ENCODE assay signal across 1 cellular context in the genomic region with DNA sequence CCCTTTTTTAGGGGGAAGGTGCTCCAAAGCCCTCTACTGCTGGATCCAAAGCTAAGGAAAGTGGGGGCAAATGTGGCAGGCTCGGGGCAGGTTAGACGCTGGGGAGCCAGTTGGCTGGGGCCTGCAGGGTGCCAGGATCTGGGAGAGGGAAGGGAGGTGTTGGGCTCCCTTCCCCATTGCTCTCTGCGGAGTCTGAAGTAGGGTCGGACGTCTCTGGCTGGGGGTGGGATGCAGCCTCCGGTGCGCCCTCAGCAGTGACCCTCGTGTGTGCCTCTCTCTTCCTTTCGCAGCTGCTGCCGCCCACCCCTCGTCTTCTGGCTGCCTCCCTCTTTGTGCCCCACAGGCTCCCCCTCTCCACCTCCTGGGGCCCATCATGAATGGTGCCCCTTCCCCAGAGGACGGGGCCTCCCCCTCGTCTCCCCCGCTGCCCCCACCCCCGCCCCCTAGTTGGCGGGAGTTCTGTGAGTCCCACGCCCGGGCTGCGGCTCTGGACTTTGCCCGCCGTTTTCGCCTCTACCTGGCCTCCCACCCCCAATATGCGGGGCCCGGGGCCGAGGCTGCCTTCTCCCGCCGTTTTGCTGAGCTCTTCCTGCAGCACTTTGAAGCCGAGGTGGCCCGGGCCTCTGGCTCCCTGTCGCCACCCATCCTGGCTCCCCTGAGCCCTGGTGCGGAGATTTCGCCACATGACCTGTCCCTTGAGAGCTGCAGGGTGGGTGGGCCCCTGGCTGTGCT.
TF ChIP-seq lines count a peak whose summit lies in the region.

No MANE protein-coding gene starts in this region.

TF ChIP-seq in GM12878, 131 proteins besides CTCF, POLR2A, EP300 and RAD21:
- TF ChIP-seq SREBF1 (IDR thresholded peaks at IDR 0.05; ENCODE audit: low read length) (no peak), ZNF24 (IDR thresholded peaks at IDR 0.05) (no peak), SMAD5 (IDR thresholded peaks at IDR 0.05; ENCODE audit: low read depth) (no peak), MYC (IDR thresholded peaks at IDR 0.05; ENCODE audit: insufficient read depth, insufficient read length, insufficient replicate concordance, low read length, severe bottlenecking) (no peak), ZNF687 (IDR thresholded peaks at IDR 0.05) (no peak), KDM1A (IDR thresholded peaks at IDR 0.05; ENCODE audit: borderline replicate concordance) (no peak), ESRRA (IDR thresholded peaks at IDR 0.05; ENCODE audit: low read length) (no peak), BCL11A (IDR thresholded peaks at IDR 0.05; ENCODE audit: low read depth, low read length) (no peak), HDAC2 (IDR thresholded peaks at IDR 0.05) (no peak), SUZ12 (IDR thresholded peaks at IDR 0.05; ENCODE audit: unreplicated experiment) (no peak), USF1 (IDR thresholded peaks at IDR 0.05; ENCODE audit: borderline replicate concordance, extremely low read length, insufficient read depth, low read depth, low read length) (no peak), YY1 (IDR thresholded peaks at IDR 0.05; ENCODE audit: low read depth, low read length) (no peak), CUX1 (IDR thresholded peaks at IDR 0.05; ENCODE audit: insufficient replicate concordance, low read depth, low read length) (no peak), TCF7 (IDR thresholded peaks at IDR 0.05; ENCODE audit: borderline replicate concordance) (no peak), IKZF2 (IDR thresholded peaks at IDR 0.05) (no peak)
- TF ChIP-seq, protein P1, sequence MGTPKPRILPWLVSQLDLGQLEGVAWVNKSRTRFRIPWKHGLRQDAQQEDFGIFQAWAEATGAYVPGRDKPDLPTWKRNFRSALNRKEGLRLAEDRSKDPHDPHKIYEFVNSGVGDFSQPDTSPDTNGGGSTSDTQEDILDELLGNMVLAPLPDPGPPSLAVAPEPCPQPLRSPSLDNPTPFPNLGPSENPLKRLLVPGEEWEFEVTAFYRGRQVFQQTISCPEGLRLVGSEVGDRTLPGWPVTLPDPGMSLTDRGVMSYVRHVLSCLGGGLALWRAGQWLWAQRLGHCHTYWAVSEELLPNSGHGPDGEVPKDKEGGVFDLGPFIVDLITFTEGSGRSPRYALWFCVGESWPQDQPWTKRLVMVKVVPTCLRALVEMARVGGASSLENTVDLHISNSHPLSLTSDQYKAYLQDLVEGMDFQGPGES (IDR thresholded peaks at IDR 0.05), result no peak
- TF ChIP-seq, protein P2, sequence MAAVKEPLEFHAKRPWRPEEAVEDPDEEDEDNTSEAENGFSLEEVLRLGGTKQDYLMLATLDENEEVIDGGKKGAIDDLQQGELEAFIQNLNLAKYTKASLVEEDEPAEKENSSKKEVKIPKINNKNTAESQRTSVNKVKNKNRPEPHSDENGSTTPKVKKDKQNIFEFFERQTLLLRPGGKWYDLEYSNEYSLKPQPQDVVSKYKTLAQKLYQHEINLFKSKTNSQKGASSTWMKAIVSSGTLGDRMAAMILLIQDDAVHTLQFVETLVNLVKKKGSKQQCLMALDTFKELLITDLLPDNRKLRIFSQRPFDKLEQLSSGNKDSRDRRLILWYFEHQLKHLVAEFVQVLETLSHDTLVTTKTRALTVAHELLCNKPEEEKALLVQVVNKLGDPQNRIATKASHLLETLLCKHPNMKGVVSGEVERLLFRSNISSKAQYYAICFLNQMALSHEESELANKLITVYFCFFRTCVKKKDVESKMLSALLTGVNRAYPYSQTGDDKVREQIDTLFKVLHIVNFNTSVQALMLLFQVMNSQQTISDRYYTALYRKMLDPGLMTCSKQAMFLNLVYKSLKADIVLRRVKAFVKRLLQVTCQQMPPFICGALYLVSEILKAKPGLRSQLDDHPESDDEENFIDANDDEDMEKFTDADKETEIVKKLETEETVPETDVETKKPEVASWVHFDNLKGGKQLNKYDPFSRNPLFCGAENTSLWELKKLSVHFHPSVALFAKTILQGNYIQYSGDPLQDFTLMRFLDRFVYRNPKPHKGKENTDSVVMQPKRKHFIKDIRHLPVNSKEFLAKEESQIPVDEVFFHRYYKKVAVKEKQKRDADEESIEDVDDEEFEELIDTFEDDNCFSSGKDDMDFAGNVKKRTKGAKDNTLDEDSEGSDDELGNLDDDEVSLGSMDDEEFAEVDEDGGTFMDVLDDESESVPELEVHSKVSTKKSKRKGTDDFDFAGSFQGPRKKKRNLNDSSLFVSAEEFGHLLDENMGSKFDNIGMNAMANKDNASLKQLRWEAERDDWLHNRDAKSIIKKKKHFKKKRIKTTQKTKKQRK (IDR thresholded peaks at IDR 0.05; ENCODE audit: low read depth, low read length), result no peak
- TF ChIP-seq, protein P3, sequence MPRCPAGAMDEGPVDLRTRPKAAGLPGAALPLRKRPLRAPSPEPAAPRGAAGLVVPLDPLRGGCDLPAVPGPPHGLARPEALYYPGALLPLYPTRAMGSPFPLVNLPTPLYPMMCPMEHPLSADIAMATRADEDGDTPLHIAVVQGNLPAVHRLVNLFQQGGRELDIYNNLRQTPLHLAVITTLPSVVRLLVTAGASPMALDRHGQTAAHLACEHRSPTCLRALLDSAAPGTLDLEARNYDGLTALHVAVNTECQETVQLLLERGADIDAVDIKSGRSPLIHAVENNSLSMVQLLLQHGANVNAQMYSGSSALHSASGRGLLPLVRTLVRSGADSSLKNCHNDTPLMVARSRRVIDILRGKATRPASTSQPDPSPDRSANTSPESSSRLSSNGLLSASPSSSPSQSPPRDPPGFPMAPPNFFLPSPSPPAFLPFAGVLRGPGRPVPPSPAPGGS (IDR thresholded peaks at IDR 0.05; ENCODE audit: borderline replicate concordance, insufficient read depth, low read depth, low read length, poor library complexity, severe bottlenecking), result no peak
